17 cellular contexts compared by ENCODE assay signal in genomic region chr5:92500752-92501151, GRCh38.
"Had no signal": no experiment of that assay in that cellular context is flagged by ENCODE, and none has a peak within 500 bp of the region (broad histone marks: within the 10 kb centered on the region; RNA-seq: fewer than 3 reads in every experiment).

No MANE protein-coding gene starts in this region.

- FAIRE-seq: pancreas had no signal

- H3K27ac ChIP-seq: pancreas, right lobe of liver, suprapubic skin, transverse colon, upper lobe of right lung, uterus had no signal

- ATAC-seq: left lobe of liver; natural killer cell; pancreas; right lobe of liver; stimulated activated naive B cell treated with anti-CD40 and anti-IgM and Interleukin-4, amounts not matched to agents 10 μg/mL and 1 μg/mL and 100 μg/mL, for 72 hours; upper lobe of right lung had no signal

- H3K4me3 ChIP-seq: lung, pancreas, right lobe of liver, suprapubic skin, transverse colon, upper lobe of right lung, uterus had no signal

- H3K4me1 ChIP-seq: pancreas, suprapubic skin, transverse colon, upper lobe of right lung, uterus had no signal

- H3K27me3 ChIP-seq: pancreas, right lobe of liver, suprapubic skin, transverse colon, upper lobe of right lung, uterus had no signal

- H3K36me3 ChIP-seq: pancreas, right lobe of liver, suprapubic skin, transverse colon, upper lobe of right lung, uterus had no signal

- DNase-seq: cortex of kidney; head of caudate nucleus; kidney; natural killer cell; occipital lobe; pancreas; right lobe of liver; small intestine; stimulated activated CD4-positive, alpha-beta T cell treated with anti-CD3 and anti-CD28 coated beads, Interleukin-15, amount 100 ng/mL, for 24 hours; stimulated activated CD4-positive, alpha-beta T cell treated with anti-CD3 and anti-CD28 coated beads, Interleukin-2, amount 100 ng/mL, for 48 hours; stimulated activated naive B cell treated with anti-CD40 and anti-IgM and Interleukin-4, amounts not matched to agents 10 μg/mL and 1 μg/mL and 100 μg/mL, for 72 hours; transverse colon; upper lobe of right lung; uterus had no signal

- H3K9me3 ChIP-seq: pancreas, right lobe of liver, suprapubic skin, transverse colon, upper lobe of right lung, uterus had no signal
